Comparison of ENCODE assay signal across 19 cellular contexts in the genomic region with DNA sequence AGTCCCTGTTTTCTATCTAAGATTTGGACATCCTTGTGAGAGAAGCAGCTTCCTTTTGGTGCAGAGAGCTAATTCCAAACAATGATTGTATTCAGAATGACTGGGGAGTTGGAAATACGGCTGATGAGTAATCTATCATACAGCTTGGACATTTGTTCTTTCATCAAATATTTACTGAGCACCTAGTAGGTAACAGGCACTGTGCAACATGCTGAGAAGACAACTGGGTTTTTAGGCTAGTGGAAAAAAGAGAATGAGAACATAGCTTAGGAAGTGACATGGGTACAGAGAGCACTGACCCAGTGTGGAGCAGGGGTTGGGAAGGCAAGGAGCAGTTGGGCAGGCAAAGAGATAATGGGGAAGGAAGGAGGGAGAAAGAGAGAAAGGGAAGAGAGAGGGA.
DNase-seq lines count a peak whose midpoint lies in the region; ATAC-seq and TF ChIP-seq lines count a peak whose summit lies in the region.
"Had no signal": no experiment of that assay in that cellular context is flagged by ENCODE, and none has a peak within 500 bp of the region (broad histone marks: within the 10 kb centered on the region; RNA-seq: fewer than 3 reads in every experiment).

No MANE protein-coding gene starts in this region.

- TF ChIP-seq EP300 in gastroesophageal sphincter (IDR thresholded peaks at IDR 0.05) = no peak

- H3K36me3 Mint-ChIP-seq in MCF 10A (ENCODE audit: insufficient read depth, unreplicated experiment) = no peaks in the 10 kb centered on the region

- H3K27me3 ChIP-seq in mammary epithelial cell (ENCODE audit: insufficient read depth, low read length) (no peaks in the 10 kb centered on the region), gastroesophageal sphincter (no peaks in the 10 kb centered on the region)
- H3K27me3 ChIP-seq: BLaER1 had no signal

- no peaks in the 10 kb centered on the region for H3K4me1 Mint-ChIP-seq in MCF 10A (ENCODE audit: insufficient read depth, unreplicated experiment)

- no peaks in the 10 kb centered on the region for H3K79me2 ChIP-seq in mammary epithelial cell (ENCODE audit: insufficient read depth, low read length)

- H2AFZ ChIP-seq in mammary epithelial cell (ENCODE audit: low read depth, low read length) = peak overlapping the region; percentile 6

- ATAC-seq in GM21381 (IDR thresholded peaks at IDR 0.05; ENCODE audit: unreplicated experiment) (no peak), gastroesophageal sphincter (no peak)
- ATAC-seq: K562, SK-N-SH treated with all-trans-retinoic acid at 6 μM for 48 hours had no signal

- peaks cover 32% of the 10 kb centered on the region for H3K27me3 Mint-ChIP-seq in MCF 10A (ENCODE audit: insufficient read depth, unreplicated experiment)
- H3K27me3 Mint-ChIP-seq: CD4-positive, alpha-beta T cell had no signal

- TF ChIP-seq POLR2A in gastroesophageal sphincter (IDR thresholded peaks at IDR 0.05) = no peak

- dilution Hi-C loops in mammary epithelial cell (cut with HindIII; ENCODE audit: low sequenced_read_pairs) = no loop called here

- CTCF ChIA-PET in mammary epithelial cell (lab: Charles Lee; ENCODE audit: low non-redundant PET) (no interaction called here), MCF 10A (lab: Yijun Ruan, JAX) (interaction anchor here (1.0 to 7.3 kb wide), 3 partner anchors 15 to 26 kb away, joined by 3 to 51 read pairs (median 5); no protein-coding TSS in a partner anchor)

- no peak overlapping the region for H3K4me2 ChIP-seq in mammary epithelial cell (ENCODE audit: insufficient read depth, low read depth, low read length)
- H3K4me2 ChIP-seq: BLaER1 had no signal

- H3K36me3 ChIP-seq in mammary epithelial cell (ENCODE audit: insufficient read depth, low read length) (no peaks in the 10 kb centered on the region), gastroesophageal sphincter (no peaks in the 10 kb centered on the region)
- H3K36me3 ChIP-seq: BLaER1, MG63 had no signal

- no peak overlapping the region for H3K27ac Mint-ChIP-seq in MCF 10A (ENCODE audit: low read depth, unreplicated experiment)
- H3K27ac Mint-ChIP-seq: CD4-positive, alpha-beta T cell had no signal

- H3K9me3 ChIP-seq in mammary epithelial cell (replicated peaks; ENCODE audit: insufficient read depth, low read length) (no peaks in the 10 kb centered on the region), gastroesophageal sphincter (no peaks in the 10 kb centered on the region)
- H3K9me3 ChIP-seq: BLaER1, MG63 had no signal

- H3K4me1 ChIP-seq in mammary epithelial cell (ENCODE audit: insufficient read depth, low read length) = peaks cover 9% of the 10 kb centered on the region
- H3K4me1 ChIP-seq in gastroesophageal sphincter = no peaks in the 10 kb centered on the region
- H3K4me1 ChIP-seq: BLaER1 had no signal

- BruUV-seq in mammary epithelial cell (replicated peaks; lab: Mats Ljungman, UMichigan) = no TSS peak
- BruUV-seq in MCF 10A (replicated peaks; lab: Mats Ljungman, UMichigan) = no TSS peak

- no peak overlapping the region for H3K4me3 ChIP-seq in mammary epithelial cell (replicated peaks in 1 of 3; ENCODE audit: insufficient read depth in 1 of 3, low read depth in 2 of 3, low read length in 3 of 3)
- no peak overlapping the region for H3K4me3 ChIP-seq in gastroesophageal sphincter
- H3K4me3 ChIP-seq: BLaER1, K562, MG63 had no signal

- WGBS in mammary epithelial cell (ENCODE audit: low coverage, missing lambda C conversion rate) = 0% methylated on average over 1 of the region's 1 CpG
- 60% methylated on average over 1 of the region's 1 CpG for WGBS in gastroesophageal sphincter (ENCODE audit: low coverage in 1 of 2), 2 donors

- H3K4me3 Mint-ChIP-seq in MCF 10A (ENCODE audit: unreplicated experiment) = no peak overlapping the region
- H3K4me3 Mint-ChIP-seq: CD4-positive, alpha-beta T cell had no signal

- no peak overlapping the region for H3K9ac ChIP-seq in mammary epithelial cell (ENCODE audit: insufficient read depth, low read length)
- H3K9ac ChIP-seq: BLaER1 had no signal

- DNase-seq in mammary epithelial cell (peak; percentile 57), MCF 10A (ENCODE audit: unreplicated experiment) (no peak), SK-MEL-5 (ENCODE audit: low read depth, low spot score) (peak; percentile 16), kidney tubule cell (ENCODE audit: low spot score) (peak; percentile 42), OCI-M2 (lab: John Stamatoyannopoulos, UW; ENCODE audit: unreplicated experiment) (no peak)
- DNase-seq: CD4-positive, alpha-beta T cell; COR-L47; DND-41; MG63; NCI-H1105 treated with DMSO at 0.1 percent for 48 hours; NCI-H1694 treated with DMSO at 0.1 percent for 48 hours; NCI-H2081; NCI-H2227 treated with DMSO at 0.1 percent for 48 hours; NCI-H526 treated with DMSO at 0.1 percent for 48 hours had no signal

- intact Hi-C loops in mammary epithelial cell (cut with micrococcal nuclease) = no loop called here
- intact Hi-C loops in MCF 10A (cut with micrococcal nuclease) = no loop called here

- in situ Hi-C loops in mammary epithelial cell (cut with MboI; ENCODE audit: low sequenced_read_pairs in 2 of 2) (no loop called here), SK-MEL-5 (cut with HindIII; ENCODE audit: low pct_unique_long_range_greater_than_20kb, low sequenced_read_pairs) (no loop called here)

- H3K27ac ChIP-seq in mammary epithelial cell (ENCODE audit: insufficient read depth, low read depth, low read length) = no peak overlapping the region
- no peak overlapping the region for H3K27ac ChIP-seq in gastroesophageal sphincter
- H3K27ac ChIP-seq: BLaER1 had no signal

- no peaks in the 10 kb centered on the region for H3K9me3 Mint-ChIP-seq in MCF 10A (ENCODE audit: unreplicated experiment)
- H3K9me3 Mint-ChIP-seq: CD4-positive, alpha-beta T cell had no signal

- TF ChIP-seq CTCF in mammary epithelial cell (conservative IDR thresholded peaks at IDR 0.05 in 1 of 2, IDR thresholded peaks at IDR 0.05 in 1 of 2; ENCODE audit: extremely low read depth in 1 of 2, insufficient read depth in 1 of 2, low read depth in 1 of 2, low read length in 2 of 2) (no peak), MCF 10A (IDR thresholded peaks at IDR 0.05; ENCODE audit: unreplicated experiment) (no peak), gastroesophageal sphincter (IDR thresholded peaks at IDR 0.05) (no peak)

- POLR2A ChIA-PET in MCF 10A (lab: Yijun Ruan, JAX) = interaction anchor here (0.6 kb wide), 1 partner anchor 25 kb away, joined by 3 read pairs; no protein-coding TSS in a partner anchor

- H4K20me1 ChIP-seq in mammary epithelial cell (ENCODE audit: insufficient read depth, low read length) = no peaks in the 10 kb centered on the region
- H4K20me1 ChIP-seq: BLaER1 had no signal

Comparison
In these comparisons a context has a peak if more than half of its experiments do, and no peak if none do; other contexts are left out.
1. DNase-seq: peak in mammary epithelial cell (single experiment), SK-MEL-5 (single experiment) and kidney tubule cell (single experiment); none in MCF 10A (single experiment) and OCI-M2 (single experiment).